ENCODE assay signal across 9 cellular contexts in the genomic region with DNA sequence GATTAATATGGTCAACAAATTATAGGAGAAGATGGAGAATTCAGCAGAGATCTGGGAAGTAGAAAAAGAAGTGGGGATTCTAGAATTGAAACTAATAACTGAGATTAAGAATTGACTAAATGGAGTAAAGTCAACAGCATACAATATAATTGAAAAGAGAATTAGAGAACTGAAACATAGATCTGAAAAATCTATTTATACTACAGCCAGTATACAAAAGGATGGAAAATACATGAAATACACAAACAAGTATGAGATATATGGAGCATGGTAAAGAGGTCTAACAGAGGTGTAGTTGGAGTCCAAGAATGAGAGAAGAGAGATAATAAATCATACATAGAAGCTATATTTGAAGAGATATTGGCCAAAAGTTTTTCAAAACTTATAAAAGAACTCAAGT.
"Had no signal": no experiment of that assay in that cellular context is flagged by ENCODE, and none has a peak within 500 bp of the region (broad histone marks: within the 10 kb centered on the region; RNA-seq: fewer than 3 reads in every experiment).

No MANE protein-coding gene starts in this region.

- DNase-seq: anterior cingulate cortex; cerebellar nuclear complex; effector CD8-positive, alpha-beta T cell; foreskin fibroblast; mesendoderm; natural killer cell had no signal

- ATAC-seq: activated CD4-positive, CD25-positive, alpha-beta regulatory T cell treated with anti-CD3 and anti-CD28 coated beads, Interleukin-2, amount 50 U/mL, for 24 hours; natural killer cell; stimulated activated memory B cell treated with anti-CD40 and anti-IgM and Interleukin-4, amounts not matched to agents 10 μg/mL and 1 μg/mL and 100 μg/mL, for 72 hours had no signal

- FAIRE-seq: endothelial cell of umbilical vein had no signal
